Comparison of ENCODE assay signal across 1 cellular context in the genomic region with DNA sequence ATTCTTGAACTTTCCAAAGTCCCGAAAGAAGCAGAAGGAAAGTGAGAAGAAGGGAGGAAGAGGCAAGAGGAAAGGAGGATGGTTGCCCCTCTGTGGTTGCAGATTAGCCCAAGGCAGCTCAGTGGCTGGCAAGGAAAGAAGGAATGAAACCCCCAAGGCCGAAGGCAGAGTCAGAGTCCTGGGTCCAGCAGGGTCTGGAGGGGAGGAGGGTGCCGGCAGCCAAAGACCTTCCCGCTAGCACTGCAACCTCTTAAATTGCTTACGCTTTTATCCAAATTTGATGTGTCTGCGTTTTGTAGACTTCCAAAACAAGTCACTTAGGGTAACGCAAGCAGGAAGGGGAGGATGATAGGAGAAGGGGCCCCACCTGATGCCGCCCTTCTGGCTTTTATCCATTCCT.
TF ChIP-seq lines count a peak whose summit lies in the region.

No MANE protein-coding gene starts in this region.

TF ChIP-seq in WTC11, 78 proteins besides CTCF, POLR2A, EP300 and RAD21 (continued from another document):
- TF ChIP-seq, protein P1, sequence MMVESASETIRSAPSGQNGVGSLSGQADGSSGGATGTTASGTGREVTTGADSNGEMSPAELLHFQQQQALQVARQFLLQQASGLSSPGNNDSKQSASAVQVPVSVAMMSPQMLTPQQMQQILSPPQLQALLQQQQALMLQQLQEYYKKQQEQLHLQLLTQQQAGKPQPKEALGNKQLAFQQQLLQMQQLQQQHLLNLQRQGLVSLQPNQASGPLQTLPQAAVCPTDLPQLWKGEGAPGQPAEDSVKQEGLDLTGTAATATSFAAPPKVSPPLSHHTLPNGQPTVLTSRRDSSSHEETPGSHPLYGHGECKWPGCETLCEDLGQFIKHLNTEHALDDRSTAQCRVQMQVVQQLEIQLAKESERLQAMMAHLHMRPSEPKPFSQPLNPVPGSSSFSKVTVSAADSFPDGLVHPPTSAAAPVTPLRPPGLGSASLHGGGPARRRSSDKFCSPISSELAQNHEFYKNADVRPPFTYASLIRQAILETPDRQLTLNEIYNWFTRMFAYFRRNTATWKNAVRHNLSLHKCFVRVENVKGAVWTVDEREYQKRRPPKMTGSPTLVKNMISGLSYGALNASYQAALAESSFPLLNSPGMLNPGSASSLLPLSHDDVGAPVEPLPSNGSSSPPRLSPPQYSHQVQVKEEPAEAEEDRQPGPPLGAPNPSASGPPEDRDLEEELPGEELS (CRISPR knock-in tag; IDR thresholded peaks at IDR 0.05) = no peak
- TF ChIP-seq IRF2 (CRISPR knock-in tag; IDR thresholded peaks at IDR 0.05; ENCODE audit: borderline replicate concordance, low read depth) = no peak
- TF ChIP-seq, protein P2, sequence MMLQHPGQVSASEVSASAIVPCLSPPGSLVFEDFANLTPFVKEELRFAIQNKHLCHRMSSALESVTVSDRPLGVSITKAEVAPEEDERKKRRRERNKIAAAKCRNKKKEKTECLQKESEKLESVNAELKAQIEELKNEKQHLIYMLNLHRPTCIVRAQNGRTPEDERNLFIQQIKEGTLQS (CRISPR knock-in tag; conservative IDR thresholded peaks at IDR 0.05) = no peak
- no peak for TF ChIP-seq CREB1 (CRISPR knock-in tag; IDR thresholded peaks at IDR 0.05)
- TF ChIP-seq, protein P3, sequence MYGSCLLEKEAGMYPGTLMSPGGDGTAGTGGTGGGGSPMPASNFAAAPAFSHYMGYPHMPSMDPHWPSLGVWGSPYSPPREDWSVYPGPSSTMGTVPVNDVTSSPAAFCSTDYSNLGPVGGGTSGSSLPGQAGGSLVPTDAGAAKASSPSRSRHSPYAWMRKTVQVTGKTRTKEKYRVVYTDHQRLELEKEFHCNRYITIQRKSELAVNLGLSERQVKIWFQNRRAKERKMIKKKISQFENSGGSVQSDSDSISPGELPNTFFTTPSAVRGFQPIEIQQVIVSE (CRISPR knock-in tag; IDR thresholded peaks at IDR 0.05; ENCODE audit: borderline replicate concordance) = no peak
- no peak for TF ChIP-seq RORB (CRISPR knock-in tag; IDR thresholded peaks at IDR 0.05)
- TF ChIP-seq, protein P4, sequence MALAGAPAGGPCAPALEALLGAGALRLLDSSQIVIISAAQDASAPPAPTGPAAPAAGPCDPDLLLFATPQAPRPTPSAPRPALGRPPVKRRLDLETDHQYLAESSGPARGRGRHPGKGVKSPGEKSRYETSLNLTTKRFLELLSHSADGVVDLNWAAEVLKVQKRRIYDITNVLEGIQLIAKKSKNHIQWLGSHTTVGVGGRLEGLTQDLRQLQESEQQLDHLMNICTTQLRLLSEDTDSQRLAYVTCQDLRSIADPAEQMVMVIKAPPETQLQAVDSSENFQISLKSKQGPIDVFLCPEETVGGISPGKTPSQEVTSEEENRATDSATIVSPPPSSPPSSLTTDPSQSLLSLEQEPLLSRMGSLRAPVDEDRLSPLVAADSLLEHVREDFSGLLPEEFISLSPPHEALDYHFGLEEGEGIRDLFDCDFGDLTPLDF (CRISPR knock-in tag; IDR thresholded peaks at IDR 0.05) = no peak
- no peak for TF ChIP-seq SMAD3 (CRISPR knock-in tag; IDR thresholded peaks at IDR 0.05; ENCODE audit: borderline replicate concordance)
- TF ChIP-seq OVOL2 (CRISPR knock-in tag; IDR thresholded peaks at IDR 0.05; ENCODE audit: borderline replicate concordance) = no peak
- TF ChIP-seq ZNF532 (CRISPR knock-in tag; IDR thresholded peaks at IDR 0.05; ENCODE audit: borderline replicate concordance) = no peak
- no peak for TF ChIP-seq ETV6 (CRISPR knock-in tag; IDR thresholded peaks at IDR 0.05)
- TF ChIP-seq NR2C2 (CRISPR knock-in tag; IDR thresholded peaks at IDR 0.05) = no peak
- no peak for TF ChIP-seq USF1 (CRISPR knock-in tag; IDR thresholded peaks at IDR 0.05)
- no peak for TF ChIP-seq PRDM15 (CRISPR knock-in tag; IDR thresholded peaks at IDR 0.05)
- no peak for TF ChIP-seq ELF4 (CRISPR knock-in tag; IDR thresholded peaks at IDR 0.05; ENCODE audit: low read depth)
